1 cellular context compared by ENCODE assay signal in genomic region chr19:24033308-24033961, GRCh38.
TF ChIP-seq lines count a peak whose summit lies in the region.

No MANE protein-coding gene starts in this region.

TF ChIP-seq in HepG2, 621 proteins besides CTCF, POLR2A, EP300 and RAD21 (continued from another document and continues in another):
- TF ChIP-seq PHB2 (IDR thresholded peaks at IDR 0.05; ENCODE audit: partially characterized antibody) (no peak), ZNF747 (CRISPR knock-in tag; IDR thresholded peaks at IDR 0.05; ENCODE audit: borderline replicate concordance) (no peak), REXO4 (CRISPR knock-in tag; IDR thresholded peaks at IDR 0.05; ENCODE audit: borderline replicate concordance) (no peak), ASH2L (IDR thresholded peaks at IDR 0.05; ENCODE audit: insufficient read length, low read depth, low read length) (peak; percentile 77), MXD4 (CRISPR knock-in tag; IDR thresholded peaks at IDR 0.05) (no peak), MAFG (CRISPR knock-in tag; IDR thresholded peaks at IDR 0.05) (no peak), NFE2 (CRISPR knock-in tag; IDR thresholded peaks at IDR 0.05) (no peak), BRD4 (CRISPR knock-in tag; IDR thresholded peaks at IDR 0.05) (peak; percentile 43; the same call in 1 of the 2 replicates), ZNF530 (CRISPR knock-in tag; IDR thresholded peaks at IDR 0.05; ENCODE audit: low read depth) (no peak), ZNF563 (CRISPR knock-in tag; IDR thresholded peaks at IDR 0.05) (peak; percentile 63; the same call in 1 of the 2 replicates), DNMT1 (CRISPR knock-in tag; IDR thresholded peaks at IDR 0.05) (no peak), ZFP90 (CRISPR knock-in tag; IDR thresholded peaks at IDR 0.05; ENCODE audit: borderline replicate concordance) (no peak), IKZF4 (CRISPR knock-in tag; IDR thresholded peaks at IDR 0.05; ENCODE audit: borderline replicate concordance, low read depth, not compliant biosample characterization) (peak; percentile 14), MIER3 (CRISPR knock-in tag; IDR thresholded peaks at IDR 0.05; ENCODE audit: borderline replicate concordance) (no peak), DNMT3B (CRISPR knock-in tag; conservative IDR thresholded peaks at IDR 0.05) (no peak; the same call in 1 of the 2 replicates), JUNB (CRISPR knock-in tag; IDR thresholded peaks at IDR 0.05; ENCODE audit: borderline replicate concordance) (no peak), PCBP1 (IDR thresholded peaks at IDR 0.05; ENCODE audit: borderline replicate concordance, low read depth, low read length) (no peak), MAF1 (CRISPR knock-in tag; IDR thresholded peaks at IDR 0.05; ENCODE audit: borderline replicate concordance) (no peak), KLF16 (CRISPR knock-in tag; IDR thresholded peaks at IDR 0.05) (0 out of 4 replicates have a peak, but pooled peaks of 1 of the 2 experiments have one; percentile 51), EEA1 (CRISPR knock-in tag; IDR thresholded peaks at IDR 0.05; ENCODE audit: borderline replicate concordance) (no peak), JUND (CRISPR knock-in tag; IDR thresholded peaks at IDR 0.05) (no peak), ZUFSP (CRISPR knock-in tag; IDR thresholded peaks at IDR 0.05; ENCODE audit: borderline replicate concordance) (no peak), ZNF670 (CRISPR knock-in tag; IDR thresholded peaks at IDR 0.05; ENCODE audit: borderline replicate concordance) (peak; percentile 26; the same call in 1 of the 2 replicates), MEIS1 (CRISPR knock-in tag; IDR thresholded peaks at IDR 0.05; ENCODE audit: borderline replicate concordance) (no peak), ZKSCAN8 (CRISPR knock-in tag; IDR thresholded peaks at IDR 0.05; ENCODE audit: borderline replicate concordance) (no peak), AGO2 (optimal IDR thresholded peaks at IDR 0.05; ENCODE audit: low read depth, low read length) (peak; percentile 72), HMGXB3 (CRISPR knock-in tag; IDR thresholded peaks at IDR 0.05; ENCODE audit: borderline replicate concordance) (peak; percentile 98), ATM (IDR thresholded peaks at IDR 0.05; ENCODE audit: borderline replicate concordance) (no peak), ZNF674 (CRISPR knock-in tag; IDR thresholded peaks at IDR 0.05; ENCODE audit: low read depth) (no peak), SCMH1 (CRISPR knock-in tag; IDR thresholded peaks at IDR 0.05; ENCODE audit: borderline replicate concordance) (no peak), NCOA2 (CRISPR knock-in tag; IDR thresholded peaks at IDR 0.05) (0 out of 2 replicates have a peak, but pooled peaks have one; percentile 21), ZNF556 (CRISPR knock-in tag; IDR thresholded peaks at IDR 0.05; ENCODE audit: borderline replicate concordance) (no peak), ZNF878 (CRISPR knock-in tag; IDR thresholded peaks at IDR 0.05) (no peak), CREM (IDR thresholded peaks at IDR 0.05) (peak; percentile 53), CREM (CRISPR knock-in tag; IDR thresholded peaks at IDR 0.05) (no peak), ARID3A (IDR thresholded peaks at IDR 0.05; ENCODE audit: low read depth, low read length) (no peak), FOXP4 (CRISPR knock-in tag; IDR thresholded peaks at IDR 0.05) (no peak), U2AF2 (IDR thresholded peaks at IDR 0.05; ENCODE audit: low read depth, low read length) (no peak), POLR2AphosphoS5 (IDR thresholded peaks at IDR 0.05; ENCODE audit: low read depth, low read length) (peak; percentile 95), ZMYM4 (CRISPR knock-in tag; IDR thresholded peaks at IDR 0.05) (peak; percentile 51; the same call in 1 of the 2 replicates), BORCS8-MEF2B (CRISPR knock-in tag; IDR thresholded peaks at IDR 0.05) (peak; percentile 75; the same call in 1 of the 2 replicates), ZBTB3 (CRISPR knock-in tag; IDR thresholded peaks at IDR 0.05; ENCODE audit: borderline replicate concordance, low read depth) (no peak)
- TF ChIP-seq, protein P1, sequence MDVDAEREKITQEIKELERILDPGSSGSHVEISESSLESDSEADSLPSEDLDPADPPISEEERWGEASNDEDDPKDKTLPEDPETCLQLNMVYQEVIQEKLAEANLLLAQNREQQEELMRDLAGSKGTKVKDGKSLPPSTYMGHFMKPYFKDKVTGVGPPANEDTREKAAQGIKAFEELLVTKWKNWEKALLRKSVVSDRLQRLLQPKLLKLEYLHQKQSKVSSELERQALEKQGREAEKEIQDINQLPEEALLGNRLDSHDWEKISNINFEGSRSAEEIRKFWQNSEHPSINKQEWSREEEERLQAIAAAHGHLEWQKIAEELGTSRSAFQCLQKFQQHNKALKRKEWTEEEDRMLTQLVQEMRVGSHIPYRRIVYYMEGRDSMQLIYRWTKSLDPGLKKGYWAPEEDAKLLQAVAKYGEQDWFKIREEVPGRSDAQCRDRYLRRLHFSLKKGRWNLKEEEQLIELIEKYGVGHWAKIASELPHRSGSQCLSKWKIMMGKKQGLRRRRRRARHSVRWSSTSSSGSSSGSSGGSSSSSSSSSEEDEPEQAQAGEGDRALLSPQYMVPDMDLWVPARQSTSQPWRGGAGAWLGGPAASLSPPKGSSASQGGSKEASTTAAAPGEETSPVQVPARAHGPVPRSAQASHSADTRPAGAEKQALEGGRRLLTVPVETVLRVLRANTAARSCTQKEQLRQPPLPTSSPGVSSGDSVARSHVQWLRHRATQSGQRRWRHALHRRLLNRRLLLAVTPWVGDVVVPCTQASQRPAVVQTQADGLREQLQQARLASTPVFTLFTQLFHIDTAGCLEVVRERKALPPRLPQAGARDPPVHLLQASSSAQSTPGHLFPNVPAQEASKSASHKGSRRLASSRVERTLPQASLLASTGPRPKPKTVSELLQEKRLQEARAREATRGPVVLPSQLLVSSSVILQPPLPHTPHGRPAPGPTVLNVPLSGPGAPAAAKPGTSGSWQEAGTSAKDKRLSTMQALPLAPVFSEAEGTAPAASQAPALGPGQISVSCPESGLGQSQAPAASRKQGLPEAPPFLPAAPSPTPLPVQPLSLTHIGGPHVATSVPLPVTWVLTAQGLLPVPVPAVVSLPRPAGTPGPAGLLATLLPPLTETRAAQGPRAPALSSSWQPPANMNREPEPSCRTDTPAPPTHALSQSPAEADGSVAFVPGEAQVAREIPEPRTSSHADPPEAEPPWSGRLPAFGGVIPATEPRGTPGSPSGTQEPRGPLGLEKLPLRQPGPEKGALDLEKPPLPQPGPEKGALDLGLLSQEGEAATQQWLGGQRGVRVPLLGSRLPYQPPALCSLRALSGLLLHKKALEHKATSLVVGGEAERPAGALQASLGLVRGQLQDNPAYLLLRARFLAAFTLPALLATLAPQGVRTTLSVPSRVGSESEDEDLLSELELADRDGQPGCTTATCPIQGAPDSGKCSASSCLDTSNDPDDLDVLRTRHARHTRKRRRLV (CRISPR knock-in tag; IDR thresholded peaks at IDR 0.05) = 0 out of 2 replicates have a peak, but pooled peaks have one; percentile 47
- TF ChIP-seq, protein P2, sequence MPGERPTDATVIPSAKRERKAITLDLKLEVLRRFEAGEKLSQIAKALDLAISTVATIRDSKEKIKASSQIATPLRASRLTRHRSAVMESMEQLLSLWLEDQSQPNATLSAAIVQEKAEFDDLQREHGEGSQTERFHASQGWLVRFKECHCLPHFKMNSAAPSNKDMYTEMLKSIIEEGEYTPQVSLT (CRISPR knock-in tag; IDR thresholded peaks at IDR 0.05; ENCODE audit: borderline replicate concordance, low read depth) = no peak
- TF ChIP-seq, protein P3, sequence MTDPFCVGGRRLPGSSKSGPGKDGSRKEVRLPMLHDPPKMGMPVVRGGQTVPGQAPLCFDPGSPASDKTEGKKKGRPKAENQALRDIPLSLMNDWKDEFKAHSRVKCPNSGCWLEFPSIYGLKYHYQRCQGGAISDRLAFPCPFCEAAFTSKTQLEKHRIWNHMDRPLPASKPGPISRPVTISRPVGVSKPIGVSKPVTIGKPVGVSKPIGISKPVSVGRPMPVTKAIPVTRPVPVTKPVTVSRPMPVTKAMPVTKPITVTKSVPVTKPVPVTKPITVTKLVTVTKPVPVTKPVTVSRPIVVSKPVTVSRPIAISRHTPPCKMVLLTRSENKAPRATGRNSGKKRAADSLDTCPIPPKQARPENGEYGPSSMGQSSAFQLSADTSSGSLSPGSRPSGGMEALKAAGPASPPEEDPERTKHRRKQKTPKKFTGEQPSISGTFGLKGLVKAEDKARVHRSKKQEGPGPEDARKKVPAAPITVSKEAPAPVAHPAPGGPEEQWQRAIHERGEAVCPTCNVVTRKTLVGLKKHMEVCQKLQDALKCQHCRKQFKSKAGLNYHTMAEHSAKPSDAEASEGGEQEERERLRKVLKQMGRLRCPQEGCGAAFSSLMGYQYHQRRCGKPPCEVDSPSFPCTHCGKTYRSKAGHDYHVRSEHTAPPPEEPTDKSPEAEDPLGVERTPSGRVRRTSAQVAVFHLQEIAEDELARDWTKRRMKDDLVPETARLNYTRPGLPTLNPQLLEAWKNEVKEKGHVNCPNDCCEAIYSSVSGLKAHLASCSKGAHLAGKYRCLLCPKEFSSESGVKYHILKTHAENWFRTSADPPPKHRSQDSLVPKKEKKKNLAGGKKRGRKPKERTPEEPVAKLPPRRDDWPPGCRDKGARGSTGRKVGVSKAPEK (CRISPR knock-in tag; IDR thresholded peaks at IDR 0.05; ENCODE audit: borderline replicate concordance) = no peak
- TF ChIP-seq, protein P4, sequence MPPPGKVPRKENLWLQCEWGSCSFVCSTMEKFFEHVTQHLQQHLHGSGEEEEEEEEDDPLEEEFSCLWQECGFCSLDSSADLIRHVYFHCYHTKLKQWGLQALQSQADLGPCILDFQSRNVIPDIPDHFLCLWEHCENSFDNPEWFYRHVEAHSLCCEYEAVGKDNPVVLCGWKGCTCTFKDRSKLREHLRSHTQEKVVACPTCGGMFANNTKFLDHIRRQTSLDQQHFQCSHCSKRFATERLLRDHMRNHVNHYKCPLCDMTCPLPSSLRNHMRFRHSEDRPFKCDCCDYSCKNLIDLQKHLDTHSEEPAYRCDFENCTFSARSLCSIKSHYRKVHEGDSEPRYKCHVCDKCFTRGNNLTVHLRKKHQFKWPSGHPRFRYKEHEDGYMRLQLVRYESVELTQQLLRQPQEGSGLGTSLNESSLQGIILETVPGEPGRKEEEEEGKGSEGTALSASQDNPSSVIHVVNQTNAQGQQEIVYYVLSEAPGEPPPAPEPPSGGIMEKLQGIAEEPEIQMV (CRISPR knock-in tag; IDR thresholded peaks at IDR 0.05; ENCODE audit: low read depth) = no peak
